Comparison of ENCODE assay signal across 8 cellular contexts in genomic region chr5:173329370-173330150, GRCh38. TPM values are rescaled to one million over a fixed set of nuclear protein-coding genes. Genes with fewer than 3 reads are reported as not detected.
A peak's percentile ranks its signal among the peaks of the same experiment; 100 is the strongest.
DNase-seq lines count a peak whose midpoint lies in the region; TF ChIP-seq lines count a peak whose summit lies in the region.

No MANE protein-coding gene starts in this region.

- BruUV-seq in PC-9 (replicated peaks; lab: Mats Ljungman, UMichigan) = no TSS peak

- H3K4me2 ChIP-seq in PC-9 = peak overlapping the region; percentile 96

- peaks cover 26% of the 10 kb centered on the region for H3K36me3 ChIP-seq in PC-9 (ENCODE audit: low read depth)
- no peaks in the 10 kb centered on the region for H3K36me3 ChIP-seq in ectodermal cell (ENCODE audit: control insufficient read depth, insufficient read depth, low read length)
- H3K36me3 ChIP-seq in ovary = no peaks in the 10 kb centered on the region

- no peak for TF ChIP-seq POLR2A in ovary (IDR thresholded peaks at IDR 0.05)

- H3K4me3 ChIP-seq in GM12865 (ENCODE audit: low read depth, low read length) (peak overlapping the region; percentile 90), PC-9 (peak overlapping the region; percentile 72), ectodermal cell (ENCODE audit: insufficient read depth, low read depth, low read length) (peak overlapping the region; percentile 64), ovary (peak overlapping the region; percentile 6)

- H3K9me3 Mint-ChIP-seq in HFFc6 = no peaks in the 10 kb centered on the region

- peaks cover 57% of the 10 kb centered on the region for H3K4me1 ChIP-seq in PC-9 (replicated peaks; ENCODE audit: insufficient read depth)
- H3K4me1 ChIP-seq in ectodermal cell (ENCODE audit: control insufficient read depth, insufficient read depth, low read length) = peaks cover 24% of the 10 kb centered on the region
- H3K4me1 ChIP-seq in ovary (ENCODE audit: insufficient read depth) = peaks cover 5% of the 10 kb centered on the region

- H3K79me2 ChIP-seq in PC-9 (ENCODE audit: low read depth) = peaks cover 48% of the 10 kb centered on the region

- peak; percentile 77 for DNase-seq in GM12865 (ENCODE audit: low read depth)
- DNase-seq in HFFc6 = no peak
- DNase-seq in PC-9 = peak; percentile 64 to 78
- no peak for DNase-seq in ovary
- no peak for DNase-seq in NCI-H2029 treated with DMSO at 0.1 percent for 48 hours (lab: John Stamatoyannopoulos, UW)
- DNase-seq in SK-N-DZ (ENCODE audit: low spot score) = no peak
- DNase-seq in RKO (ENCODE audit: low spot score) = no peak

- H3K36me3 Mint-ChIP-seq in HFFc6 (ENCODE audit: low read depth) = peaks cover 23% of the 10 kb centered on the region

- no peak for TF ChIP-seq EP300 in ovary (IDR thresholded peaks at IDR 0.05)

- peaks cover 19% of the 10 kb centered on the region for H4K20me1 ChIP-seq in PC-9 (ENCODE audit: insufficient read depth)

- intact Hi-C loops in PC-9 (cut with micrococcal nuclease; ENCODE audit: unreplicated experiment) (loop anchor here (1.0 to 10.0 kb wide), 8 partner anchors 123 to 558 kb away; partner anchors contain the start of genes ATP6V0E1, BOD1 and CPEB4), ovary (cut with DNase I) (loop anchor here in 1 of 4 donors (5.0 kb wide), 1 partner anchor 37 kb away; no protein-coding TSS in a partner anchor)

- TF ChIP-seq CTCF in GM12865 (IDR thresholded peaks at IDR 0.05; ENCODE audit: insufficient read depth, low read depth, low read length, missing control alignments) = no peak
- peak; percentile 30; the same call in 1 of the 2 replicates for TF ChIP-seq CTCF in HFFc6 (IDR thresholded peaks at IDR 0.05)
- TF ChIP-seq CTCF in PC-9 (conservative IDR thresholded peaks at IDR 0.05) = peak; percentile 34; the same call in 1 of the 2 replicates
- no peak for TF ChIP-seq CTCF in ovary (IDR thresholded peaks at IDR 0.05)

- POLR2A ChIA-PET in PC-9 (lab: Charles Lee; ENCODE audit: unreplicated experiment) = interaction anchor here (0.6 kb wide), 2 partner anchors 549 to 873 kb away, joined by 4 to 14 read pairs; no protein-coding TSS in a partner anchor

- WGBS in ectodermal cell, 2 experiments = 0 to 1% methylated on average over 76 of the region's 76 CpGs
- 2 to 5% (median 3%) methylated on average over 54 to 76 of the region's 76 CpGs for WGBS in ovary, 3 donors

- H3K9me3 ChIP-seq in PC-9 (ENCODE audit: insufficient read depth, low read depth) = no peaks in the 10 kb centered on the region
- no peaks in the 10 kb centered on the region for H3K9me3 ChIP-seq in ectodermal cell (ENCODE audit: control insufficient read depth, low read length)
- H3K9me3 ChIP-seq in ovary = no peaks in the 10 kb centered on the region

- H3K4me3 Mint-ChIP-seq in HFFc6 = peak overlapping the region; percentile 96

- peak overlapping the region; percentile 69; the same call in 1 of the 2 replicates for H2AFZ ChIP-seq in PC-9

- H3K4me1 Mint-ChIP-seq in HFFc6 (ENCODE audit: low read depth) = peaks cover 59% of the 10 kb centered on the region

- H3K27ac ChIP-seq in PC-9 = peak overlapping the region; percentile 100
- no peak overlapping the region for H3K27ac ChIP-seq in ectodermal cell (ENCODE audit: insufficient read depth, low read depth, low read length, poor library complexity, severe bottlenecking)
- H3K27ac ChIP-seq in ovary = no peak overlapping the region

- H3K27me3 Mint-ChIP-seq in HFFc6 (ENCODE audit: insufficient read depth) = peaks cover 3% of the 10 kb centered on the region

- peaks cover 60% of the 10 kb centered on the region for H3F3A ChIP-seq in PC-9 (ENCODE audit: insufficient read depth, low read depth)

- H3K27ac Mint-ChIP-seq in HFFc6 = peak overlapping the region; percentile 95

- CTCF ChIA-PET in PC-9 (lab: Charles Lee) = interaction anchor here (0.5 to 1.5 kb wide), 11 partner anchors 8 to 990 kb away, joined by 3 to 9 read pairs (median 3); no protein-coding TSS in a partner anchor

- H3K27me3 ChIP-seq in PC-9 (ENCODE audit: insufficient read depth, low read depth) (no peaks in the 10 kb centered on the region), ectodermal cell (ENCODE audit: control insufficient read depth, insufficient read depth, low read length, poor library complexity, severe bottlenecking) (peaks cover 65% of the 10 kb centered on the region), ovary (no peaks in the 10 kb centered on the region)

- H3K9me2 ChIP-seq in PC-9 (ENCODE audit: insufficient read depth) = no peaks in the 10 kb centered on the region

RNA-seq across cellular contexts. Expression of gene STC2, which starts 1.3 kb away (rescaled TPM):
- total RNA-seq in HFFc6 (2021; fragmentation: NEBNext Ultra II Directional; extraction: Animal tissue kit (Norgen Biotek cat#: 25700)) = 10 to 100 TPM; 66.3 to 89.0 (median 71.5) TPM
- total RNA-seq in PC-9 (2021) (42.2 and 63.5 TPM in 2 replicates), ovary (1 to 10 TPM in 2 of 7 donors, under 1 TPM in 5; 0.45 to 8.3 (median 0.83) TPM)
- 12.1 TPM for polyA plus RNA-seq in ectodermal cell (2013, experiment 1 of 4)
- polyA plus RNA-seq in ectodermal cell (2013, experiment 2 of 4) = 12.8 TPM
- 10.3 TPM for polyA plus RNA-seq in ectodermal cell (2013, experiment 3 of 4)
- 9.4 TPM for polyA plus RNA-seq in ectodermal cell (2013, experiment 4 of 4)
- polyA plus RNA-seq in ovary = 1 to 10 TPM in 1 of 2 donors, under 1 TPM in 1; 0.71 to 3.2 TPM
- 0.19 and 3.6 TPM in 2 replicates for polyA plus RNA-seq in SK-N-DZ (2014; cell fraction: cytosol; rRNA removed)
- polyA plus RNA-seq in SK-N-DZ (2014; cell fraction: nucleus; rRNA removed) = 0.13 and 0.35 TPM in 2 replicates

Comparison
In these comparisons a context has a peak if more than half of its experiments do, and no peak if none do; other contexts are left out.
1. DNase-seq: peak in GM12865 (single experiment) and PC-9 (2 of 2); none in HFFc6 (single experiment), ovary (0 of 5), NCI-H2029 treated with DMSO at 0.1 percent for 48 hours (single experiment), SK-N-DZ (single experiment) and RKO (single experiment).
2. H3K4me3 ChIP-seq: peak in every context shown above with its lines; median percentile 90 in GM12865; 72 in PC-9; 64 in ectodermal cell; 6 in ovary.
3. CTCF ChIP-seq: peak in HFFc6 (single experiment) and PC-9 (single experiment); none in GM12865 (single experiment) and ovary (0 of 3).